Comparison of ENCODE assay signal across 18 cellular contexts in the genomic region with DNA sequence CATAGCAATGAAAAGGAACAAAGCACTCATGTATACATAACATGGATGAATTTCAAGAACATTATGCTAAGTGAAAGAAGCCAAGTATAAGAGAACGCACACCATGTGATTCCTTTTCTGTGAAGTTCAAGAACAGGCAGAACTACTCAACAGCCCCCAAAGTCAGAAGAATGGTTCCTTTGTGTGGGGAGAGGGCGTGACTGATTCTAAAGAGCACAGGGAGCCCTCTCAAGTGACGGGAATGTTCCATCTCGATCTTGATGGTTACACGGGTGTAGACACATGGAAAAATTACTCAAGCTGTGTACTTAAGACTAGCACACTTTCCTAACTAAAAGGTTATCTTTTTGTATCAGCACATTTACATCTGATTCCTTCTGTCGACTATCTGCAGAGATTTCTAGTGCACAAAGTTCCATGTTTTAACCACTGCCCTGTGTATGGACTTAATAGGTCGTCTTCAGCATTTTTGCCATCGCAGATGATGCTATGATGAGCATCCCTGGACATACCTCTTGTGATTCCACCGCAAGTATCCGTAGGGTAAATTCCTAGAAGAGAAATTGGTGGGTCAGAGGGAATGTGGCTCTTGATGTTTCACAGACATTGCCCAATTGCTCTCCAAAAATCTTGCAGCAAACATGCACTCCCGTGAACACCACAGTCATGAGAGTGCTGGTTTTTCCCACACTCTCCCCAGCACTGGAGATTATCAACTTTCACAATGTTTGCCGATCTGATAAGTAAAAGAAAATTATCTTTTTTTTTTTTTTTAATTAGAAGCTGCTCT.
A peak's percentile ranks its signal among the peaks of the same experiment; 100 is the strongest.
DNase-seq lines count a peak whose midpoint lies in the region; ATAC-seq, FAIRE-seq and TF ChIP-seq lines count a peak whose summit lies in the region.
"Had no signal": no experiment of that assay in that cellular context is flagged by ENCODE, and none has a peak within 500 bp of the region (broad histone marks: within the 10 kb centered on the region; RNA-seq: fewer than 3 reads in every experiment).

No MANE protein-coding gene starts in this region.

- FAIRE-seq in HepG2 (lab: Jason Lieb, UNC): peak; percentile 37
- FAIRE-seq: G401.6 had no signal

- no peak overlapping the region for H3K9ac ChIP-seq in HepG2 (ENCODE audit: insufficient read depth, low read depth, low read length)

- no peak overlapping the region for H3K4me2 ChIP-seq in HepG2 (ENCODE audit: low read depth, low read length)

- POLR2A ChIA-PET in HepG2 (lab: Yijun Ruan, JAX): no interaction called here

- H3K79me2 ChIP-seq in HepG2 (ENCODE audit: insufficient read depth, low read length): no peaks in the 10 kb centered on the region

- H3K27ac ChIP-seq in HepG2 (ENCODE audit: extremely low read length, insufficient read depth, low read length): no peak overlapping the region
- no peak overlapping the region for H3K27ac ChIP-seq in right lobe of liver
- H3K27ac ChIP-seq in RWPE2 (ENCODE audit: poor library complexity, severe bottlenecking): no peak overlapping the region
- H3K27ac ChIP-seq: C4-2B, Peyer's patch had no signal

- no peaks in the 10 kb centered on the region for H3K36me3 ChIP-seq in HepG2 (replicated peaks in 1 of 2; ENCODE audit: control insufficient read depth in 1 of 2, insufficient read depth in 2 of 2, low read length in 2 of 2)
- no peaks in the 10 kb centered on the region for H3K36me3 ChIP-seq in right lobe of liver
- H3K36me3 ChIP-seq in RWPE2 (ENCODE audit: low read depth): no peaks in the 10 kb centered on the region
- H3K36me3 ChIP-seq: Peyer's patch had no signal

- no peak for TF ChIP-seq EP300 in HepG2 (IDR thresholded peaks at IDR 0.05; ENCODE audit: low read depth in 2 of 2, low read length in 2 of 2)
- no peak for TF ChIP-seq EP300 in HepG2 (CRISPR knock-in tag; IDR thresholded peaks at IDR 0.05; ENCODE audit: borderline replicate concordance)

- H3K27me3 ChIP-seq in HepG2 (ENCODE audit: control insufficient read depth in 1 of 2, insufficient read depth in 2 of 2, low read length in 2 of 2) (peaks cover 0 to 9% of the 10 kb centered on the region in 2 experiments; a peak in 1 of 5 replicates), right lobe of liver (no peaks in the 10 kb centered on the region), RWPE2 (ENCODE audit: insufficient read depth, poor library complexity, severe bottlenecking) (no peaks in the 10 kb centered on the region)
- H3K27me3 ChIP-seq: Peyer's patch had no signal

- no peak for TF ChIP-seq POLR2A in HepG2 (IDR thresholded peaks at IDR 0.05; ENCODE audit: insufficient read depth in 1 of 2, low read depth in 2 of 2, low read length in 2 of 2)
- TF ChIP-seq POLR2A in right lobe of liver (IDR thresholded peaks at IDR 0.05): no peak

- H3K4me1 ChIP-seq in HepG2 (ENCODE audit: insufficient read depth, low read length) (no peaks in the 10 kb centered on the region), right lobe of liver (no peaks in the 10 kb centered on the region), RWPE2 (ENCODE audit: insufficient read depth, poor library complexity, severe bottlenecking) (peaks cover 4% of the 10 kb centered on the region)
- H3K4me1 ChIP-seq: Peyer's patch had no signal

- ATAC-seq in HepG2: no peak
- ATAC-seq in right lobe of liver: no peak
- no peak for ATAC-seq in RWPE2 (ENCODE audit: low read depth)
- no peak for ATAC-seq in HG02981 (IDR thresholded peaks at IDR 0.05; ENCODE audit: unreplicated experiment)
- ATAC-seq in stimulated activated naive CD8-positive, alpha-beta T cell treated with anti-CD3 and anti-CD28 coated beads, Interleukin-15, Interleukin-2, amounts not matched to agents 100 U/mL and 50 U/mL, for 24 hours: no peak
- ATAC-seq in GM18861 (IDR thresholded peaks at IDR 0.05; ENCODE audit: unreplicated experiment): no peak

- no TSS peak for BruUV-seq in HepG2 (replicated peaks; lab: Mats Ljungman, UMichigan)

- DNase-seq in HepG2 (ENCODE audit: low spot score): no peak
- DNase-seq in right lobe of liver: no peak
- peak; percentile 9 for DNase-seq in RWPE2 (ENCODE audit: low spot score)
- DNase-seq in fibroblast of peridontal ligament (ENCODE audit: extremely low read depth): peak; percentile 55
- DNase-seq in activated naive CD4-positive, alpha-beta T cell (lab: John Stamatoyannopoulos, UW): no peak
- DNase-seq in stimulated activated naive CD8-positive, alpha-beta T cell treated with anti-CD3 and anti-CD28 coated beads, Interleukin-15, Interleukin-2, amounts not matched to agents 100 U/mL and 50 U/mL, for 24 hours: no peak
- DNase-seq: Caco-2, GOT3, NCI-H1092, NCI-H1694, NCI-H446, NCI-H748 treated with DMSO at 0.1 percent for 48 hours, Peyer's patch, SIG-M5 had no signal

- H3K9me3 ChIP-seq in HepG2 (ENCODE audit: low read length) (no peaks in the 10 kb centered on the region), right lobe of liver (no peaks in the 10 kb centered on the region), RWPE2 (ENCODE audit: severe bottlenecking) (peaks cover 15% of the 10 kb centered on the region)

- H3K4me3 ChIP-seq in HepG2 (replicated peaks in 1 of 3; ENCODE audit: insufficient read depth in 1 of 3, low read depth in 2 of 3, low read length in 3 of 3) (no peak overlapping the region), right lobe of liver (no peak overlapping the region), RWPE2 (ENCODE audit: severe bottlenecking) (no peak overlapping the region)
- H3K4me3 ChIP-seq: Peyer's patch had no signal

- CTCF ChIA-PET in HepG2 (lab: Yijun Ruan, JAX; ENCODE audit: low intra/inter-chr PET ratio, low total read pairs): no interaction called here

- in situ Hi-C loops in HepG2 (cut with HindIII; ENCODE audit: extremely low pct_ligation_motif_present, low pct_unique_long_range_greater_than_20kb): no loop called here

- H4K20me1 ChIP-seq in HepG2 (ENCODE audit: insufficient read depth, low read length): no peaks in the 10 kb centered on the region

- 24% methylated on average over 12 of the region's 12 CpGs for WGBS in HepG2 (ENCODE audit: low lambda C conversion rate)
- WGBS in right lobe of liver (ENCODE audit: insufficient coverage, low coverage, low lambda C conversion rate, missing lambda C conversion rate): 50% methylated on average over 12 of the region's 12 CpGs

- no peak for TF ChIP-seq RAD21 in HepG2 (CRISPR knock-in tag; IDR thresholded peaks at IDR 0.05)

- H2AFZ ChIP-seq in HepG2 (ENCODE audit: low read length): no peak overlapping the region

- intact Hi-C loops in HepG2 (cut with micrococcal nuclease; ENCODE audit: unreplicated experiment): no loop called here
- intact Hi-C loops in right lobe of liver (cut with DNase I): no loop called here

- no peak for TF ChIP-seq CTCF in HepG2 (CRISPR knock-in tag; IDR thresholded peaks at IDR 0.05)
- TF ChIP-seq CTCF in right lobe of liver (IDR thresholded peaks at IDR 0.05): no peak
- no peak for TF ChIP-seq CTCF in RWPE2 (IDR thresholded peaks at IDR 0.05; ENCODE audit: poor library complexity, severe bottlenecking)

TF ChIP-seq in HepG2, 621 proteins besides CTCF, POLR2A, EP300 and RAD21:
- TF ChIP-seq PLRG1 (conservative IDR thresholded peaks at IDR 0.05): no peak
- TF ChIP-seq, protein P1, sequence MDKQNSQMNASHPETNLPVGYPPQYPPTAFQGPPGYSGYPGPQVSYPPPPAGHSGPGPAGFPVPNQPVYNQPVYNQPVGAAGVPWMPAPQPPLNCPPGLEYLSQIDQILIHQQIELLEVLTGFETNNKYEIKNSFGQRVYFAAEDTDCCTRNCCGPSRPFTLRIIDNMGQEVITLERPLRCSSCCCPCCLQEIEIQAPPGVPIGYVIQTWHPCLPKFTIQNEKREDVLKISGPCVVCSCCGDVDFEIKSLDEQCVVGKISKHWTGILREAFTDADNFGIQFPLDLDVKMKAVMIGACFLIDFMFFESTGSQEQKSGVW (CRISPR knock-in tag; IDR thresholded peaks at IDR 0.05; ENCODE audit: borderline replicate concordance): no peak
- no peak for TF ChIP-seq NR2F6 (IDR thresholded peaks at IDR 0.05)
- TF ChIP-seq NR2F6 (CRISPR knock-in tag; IDR thresholded peaks at IDR 0.05): no peak
- TF ChIP-seq SETDB1 (CRISPR knock-in tag; IDR thresholded peaks at IDR 0.05; ENCODE audit: borderline replicate concordance): no peak
- TF ChIP-seq ZNF768 (CRISPR knock-in tag; IDR thresholded peaks at IDR 0.05): no peak
- TF ChIP-seq ATF1 (CRISPR knock-in tag; IDR thresholded peaks at IDR 0.05): no peak
- TF ChIP-seq SMARCC2 (IDR thresholded peaks at IDR 0.05): no peak
- TF ChIP-seq ZNF331 (CRISPR knock-in tag; IDR thresholded peaks at IDR 0.05): no peak
TF ChIP-seq in HepG2: peak in this region for 0.

Comparison
In these comparisons a context has a peak if more than half of its experiments do, and no peak if none do; other contexts are left out.
1. DNase-seq: peak in RWPE2 (single experiment) and fibroblast of peridontal ligament (single experiment); none in HepG2 (single experiment), right lobe of liver (0 of 3), activated naive CD4-positive, alpha-beta T cell (0 of 4) and stimulated activated naive CD8-positive, alpha-beta T cell treated with anti-CD3 and anti-CD28 coated beads, Interleukin-15, Interleukin-2, amounts not matched to agents 100 U/mL and 50 U/mL, for 24 hours (single experiment).